In genomic region chr16:84791088-84791487, GRCh38 we compare ENCODE assay signal across 16 cellular contexts. TPM values are rescaled to one million over a fixed set of nuclear protein-coding genes. Genes with fewer than 3 reads are reported as not detected.
DNase-seq lines count a peak whose midpoint lies in the region; ATAC-seq and TF ChIP-seq lines count a peak whose summit lies in the region.
"Had no signal": no experiment of that assay in that cellular context is flagged by ENCODE, and none has a peak within 500 bp of the region (broad histone marks: within the 10 kb centered on the region; RNA-seq: fewer than 3 reads in every experiment).

No MANE protein-coding gene starts in this region.

- H3K27me3 Mint-ChIP-seq in GM23338 (ENCODE audit: insufficient read depth, low read depth, poor library complexity) (peaks cover 5% of the 10 kb centered on the region), endodermal cell (ENCODE audit: insufficient read depth) (no peaks in the 10 kb centered on the region)

- ATAC-seq in GM23338 = no peak
- ATAC-seq: CD8-positive, alpha-beta T cell; SK-N-SH treated with all-trans-retinoic acid at 6 μM for 48 hours had no signal

- H3K9me3 Mint-ChIP-seq in GM23338 (no peaks in the 10 kb centered on the region), endodermal cell (no peaks in the 10 kb centered on the region)
- H3K9me3 Mint-ChIP-seq: CD8-positive, alpha-beta T cell; H9 had no signal

- TF ChIP-seq POLR2A in prostate gland (IDR thresholded peaks at IDR 0.05) = no peak

- H3K4me1 ChIP-seq in GM23338 (ENCODE audit: insufficient read depth) (no peaks in the 10 kb centered on the region), endodermal cell (ENCODE audit: control insufficient read depth, insufficient read depth, low read length) (no peaks in the 10 kb centered on the region), prostate gland (replicated peaks) (peaks cover 3% of the 10 kb centered on the region)

- H3K4me3 ChIP-seq in GM23338 = no peak overlapping the region
- H3K4me3 ChIP-seq in fibroblast of villous mesenchyme (ENCODE audit: low read depth, low read length) = no peak overlapping the region
- H3K4me3 ChIP-seq in skeletal muscle cell (ENCODE audit: low read depth, low read length) = no peak overlapping the region
- H3K4me3 ChIP-seq in endodermal cell (ENCODE audit: low read length) = no peak overlapping the region
- no peak overlapping the region for H3K4me3 ChIP-seq in prostate gland

- DNase-seq in GM23338 (ENCODE audit: low spot score) (no peak), NCI-H524 (lab: John Stamatoyannopoulos, UW) (peak; percentile 89 to 93), fibroblast of villous mesenchyme (ENCODE audit: low read depth) (peak; percentile 85), skeletal muscle cell (ENCODE audit: low read depth) (peak; percentile 57), islet precursor cell (no peak), middle frontal gyrus (ENCODE audit: extremely low spot score, low spot score) (no peak), endodermal cell (no peak), prostate gland (ENCODE audit: low spot score) (no peak)
- DNase-seq: CD8-positive, alpha-beta T cell; H9; MV-4-11; NCI-H1436; NCI-H2081; SHP77 had no signal

- WGBS in endodermal cell (ENCODE audit: insufficient coverage in 1 of 2, insufficient read length in 1 of 2), 2 experiments = 92 to 93% methylated on average over 12 of the region's 12 CpGs
- 90% methylated on average over 12 of the region's 12 CpGs for WGBS in prostate gland

- no peaks in the 10 kb centered on the region for H3K9me3 ChIP-seq in endodermal cell (ENCODE audit: control insufficient read depth, low read length)
- H3K9me3 ChIP-seq in prostate gland = no peaks in the 10 kb centered on the region

- no peak overlapping the region for H2AFZ ChIP-seq in GM23338

- H3K4me1 Mint-ChIP-seq in GM23338 (peaks cover 4% of the 10 kb centered on the region; the same call in 2 of the 3 replicates), endodermal cell (peaks cover 2% of the 10 kb centered on the region)

- no peak overlapping the region for H3K9ac ChIP-seq in endodermal cell (ENCODE audit: extremely low read depth, low read length, poor library complexity, severe bottlenecking)

- no peaks in the 10 kb centered on the region for H4K20me1 ChIP-seq in GM23338 (replicated peaks; ENCODE audit: insufficient read depth)

- no peaks in the 10 kb centered on the region for H3K79me2 ChIP-seq in GM23338 (replicated peaks; ENCODE audit: insufficient read depth)

- H3K27ac Mint-ChIP-seq in GM23338 = 0 out of 2 replicates have a peak overlapping the region, but pooled peaks have one; percentile 17
- no peak overlapping the region for H3K27ac Mint-ChIP-seq in endodermal cell
- H3K27ac Mint-ChIP-seq: CD8-positive, alpha-beta T cell; H9 had no signal

- intact Hi-C loops in prostate gland (cut with DNase I) = no loop called here

- H3K36me3 Mint-ChIP-seq in GM23338 (ENCODE audit: low read depth) = no peaks in the 10 kb centered on the region
- H3K36me3 Mint-ChIP-seq in endodermal cell (ENCODE audit: low read depth) = no peaks in the 10 kb centered on the region

- TF ChIP-seq CTCF in GM23338 (conservative IDR thresholded peaks at IDR 0.05; ENCODE audit: low read depth in 2 of 2) (no peak), fibroblast of villous mesenchyme (IDR thresholded peaks at IDR 0.05; ENCODE audit: insufficient read depth, low read depth, low read length) (no peak), endodermal cell (conservative IDR thresholded peaks at IDR 0.05) (no peak), prostate gland (IDR thresholded peaks at IDR 0.05) (no peak)

- no peaks in the 10 kb centered on the region for H3K36me3 ChIP-seq in GM23338 (ENCODE audit: insufficient read depth)
- H3K36me3 ChIP-seq in endodermal cell (ENCODE audit: control insufficient read depth, insufficient read depth, low read length) = no peaks in the 10 kb centered on the region
- no peaks in the 10 kb centered on the region for H3K36me3 ChIP-seq in prostate gland

- H3K27me3 ChIP-seq in GM23338 (ENCODE audit: insufficient read depth) (no peaks in the 10 kb centered on the region), endodermal cell (ENCODE audit: control insufficient read depth, insufficient read depth, low read length, poor library complexity, severe bottlenecking) (no peaks in the 10 kb centered on the region), prostate gland (replicated peaks; ENCODE audit: insufficient read depth) (no peaks in the 10 kb centered on the region)

- H3K9me2 ChIP-seq in GM23338 (ENCODE audit: insufficient read depth) = no peaks in the 10 kb centered on the region

- H3F3A ChIP-seq in GM23338 (replicated peaks; ENCODE audit: low read depth) = no peaks in the 10 kb centered on the region

- H3K27ac ChIP-seq in GM23338 (ENCODE audit: low read depth) (no peak overlapping the region), endodermal cell (ENCODE audit: low read depth, low read length) (no peak overlapping the region), prostate gland (no peak overlapping the region)

- no peak overlapping the region for H3K4me2 ChIP-seq in GM23338

- H3K4me3 Mint-ChIP-seq in GM23338 (no peak overlapping the region), endodermal cell (no peak overlapping the region)
- H3K4me3 Mint-ChIP-seq: CD8-positive, alpha-beta T cell; H9 had no signal

TF ChIP-seq in GM23338, 12 proteins besides CTCF, POLR2A, EP300 and RAD21 (continues in another document):
- TF ChIP-seq, protein P1, sequence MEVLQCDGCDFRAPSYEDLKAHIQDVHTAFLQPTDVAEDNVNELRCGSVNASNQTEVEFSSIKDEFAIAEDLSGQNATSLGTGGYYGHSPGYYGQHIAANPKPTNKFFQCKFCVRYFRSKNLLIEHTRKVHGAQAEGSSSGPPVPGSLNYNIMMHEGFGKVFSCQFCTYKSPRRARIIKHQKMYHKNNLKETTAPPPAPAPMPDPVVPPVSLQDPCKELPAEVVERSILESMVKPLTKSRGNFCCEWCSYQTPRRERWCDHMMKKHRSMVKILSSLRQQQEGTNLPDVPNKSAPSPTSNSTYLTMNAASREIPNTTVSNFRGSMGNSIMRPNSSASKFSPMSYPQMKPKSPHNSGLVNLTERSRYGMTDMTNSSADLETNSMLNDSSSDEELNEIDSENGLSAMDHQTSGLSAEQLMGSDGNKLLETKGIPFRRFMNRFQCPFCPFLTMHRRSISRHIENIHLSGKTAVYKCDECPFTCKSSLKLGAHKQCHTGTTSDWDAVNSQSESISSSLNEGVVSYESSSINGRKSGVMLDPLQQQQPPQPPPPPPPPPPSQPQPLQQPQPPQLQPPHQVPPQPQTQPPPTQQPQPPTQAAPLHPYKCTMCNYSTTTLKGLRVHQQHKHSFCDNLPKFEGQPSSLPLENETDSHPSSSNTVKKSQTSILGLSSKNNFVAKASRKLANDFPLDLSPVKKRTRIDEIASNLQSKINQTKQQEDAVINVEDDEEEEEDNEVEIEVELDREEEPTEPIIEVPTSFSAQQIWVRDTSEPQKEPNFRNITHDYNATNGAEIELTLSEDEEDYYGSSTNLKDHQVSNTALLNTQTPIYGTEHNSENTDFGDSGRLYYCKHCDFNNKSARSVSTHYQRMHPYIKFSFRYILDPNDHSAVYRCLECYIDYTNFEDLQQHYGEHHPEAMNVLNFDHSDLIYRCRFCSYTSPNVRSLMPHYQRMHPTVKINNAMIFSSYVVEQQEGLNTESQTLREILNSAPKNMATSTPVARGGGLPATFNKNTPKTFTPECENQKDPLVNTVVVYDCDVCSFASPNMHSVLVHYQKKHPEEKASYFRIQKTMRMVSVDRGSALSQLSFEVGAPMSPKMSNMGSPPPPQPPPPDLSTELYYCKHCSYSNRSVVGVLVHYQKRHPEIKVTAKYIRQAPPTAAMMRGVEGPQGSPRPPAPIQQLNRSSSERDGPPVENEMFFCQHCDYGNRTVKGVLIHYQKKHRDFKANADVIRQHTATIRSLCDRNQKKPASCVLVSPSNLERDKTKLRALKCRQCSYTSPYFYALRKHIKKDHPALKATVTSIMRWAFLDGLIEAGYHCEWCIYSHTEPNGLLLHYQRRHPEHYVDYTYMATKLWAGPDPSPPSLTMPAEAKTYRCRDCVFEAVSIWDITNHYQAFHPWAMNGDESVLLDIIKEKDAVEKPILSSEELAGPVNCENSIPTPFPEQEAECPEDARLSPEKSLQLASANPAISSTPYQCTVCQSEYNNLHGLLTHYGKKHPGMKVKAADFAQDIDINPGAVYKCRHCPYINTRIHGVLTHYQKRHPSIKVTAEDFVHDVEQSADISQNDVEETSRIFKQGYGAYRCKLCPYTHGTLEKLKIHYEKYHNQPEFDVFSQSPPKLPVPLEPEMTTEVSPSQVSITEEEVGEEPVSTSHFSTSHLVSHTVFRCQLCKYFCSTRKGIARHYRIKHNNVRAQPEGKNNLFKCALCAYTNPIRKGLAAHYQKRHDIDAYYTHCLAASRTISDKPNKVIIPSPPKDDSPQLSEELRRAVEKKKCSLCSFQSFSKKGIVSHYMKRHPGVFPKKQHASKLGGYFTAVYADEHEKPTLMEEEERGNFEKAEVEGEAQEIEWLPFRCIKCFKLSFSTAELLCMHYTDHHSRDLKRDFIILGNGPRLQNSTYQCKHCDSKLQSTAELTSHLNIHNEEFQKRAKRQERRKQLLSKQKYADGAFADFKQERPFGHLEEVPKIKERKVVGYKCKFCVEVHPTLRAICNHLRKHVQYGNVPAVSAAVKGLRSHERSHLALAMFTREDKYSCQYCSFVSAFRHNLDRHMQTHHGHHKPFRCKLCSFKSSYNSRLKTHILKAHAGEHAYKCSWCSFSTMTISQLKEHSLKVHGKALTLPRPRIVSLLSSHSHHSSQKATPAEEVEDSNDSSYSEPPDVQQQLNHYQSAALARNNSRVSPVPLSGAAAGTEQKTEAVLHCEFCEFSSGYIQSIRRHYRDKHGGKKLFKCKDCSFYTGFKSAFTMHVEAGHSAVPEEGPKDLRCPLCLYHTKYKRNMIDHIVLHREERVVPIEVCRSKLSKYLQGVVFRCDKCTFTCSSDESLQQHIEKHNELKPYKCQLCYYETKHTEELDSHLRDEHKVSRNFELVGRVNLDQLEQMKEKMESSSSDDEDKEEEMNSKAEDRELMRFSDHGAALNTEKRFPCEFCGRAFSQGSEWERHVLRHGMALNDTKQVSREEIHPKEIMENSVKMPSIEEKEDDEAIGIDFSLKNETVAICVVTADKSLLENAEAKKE (CRISPR knock-in tag; IDR thresholded peaks at IDR 0.05) = no peak
- TF ChIP-seq NANOG (IDR thresholded peaks at IDR 0.05; ENCODE audit: borderline replicate concordance) (no peak), EZH2phosphoT487 (IDR thresholded peaks at IDR 0.05; ENCODE audit: unreplicated experiment) (no peak), EZH2 (IDR thresholded peaks at IDR 0.05; ENCODE audit: low read depth, unreplicated experiment) (no peak), JUNB (IDR thresholded peaks at IDR 0.05; ENCODE audit: unreplicated experiment) (no peak), STAT1 (IDR thresholded peaks at IDR 0.05; ENCODE audit: unreplicated experiment) (no peak), CREB1 (CRISPR knock-in tag; IDR thresholded peaks at IDR 0.05; ENCODE audit: low read depth) (no peak), POLR2AphosphoS5 (IDR thresholded peaks at IDR 0.05; ENCODE audit: low read depth) (no peak)

RNA-seq across cellular contexts. Expression of gene CRISPLD2, which starts 28.7 kb away (rescaled TPM):
- total RNA-seq in GM23338 (2014; rRNA removed; shearing (Covaris generic)) = 6.0 and 8.3 TPM in 2 replicates
- 2.1 and 2.6 TPM in 2 replicates for polyA plus RNA-seq in GM23338 (2016; fragmentation: Nextera tagmentation; extraction: Ambion mirVana)
- 44.0 and 87.3 TPM in 2 replicates for total RNA-seq in fibroblast of villous mesenchyme
- total RNA-seq in endodermal cell = 1 to 10 TPM; 5.0 to 9.3 TPM
- polyA plus RNA-seq in endodermal cell (2013, experiment 1 of 2) = 1.6 TPM
- polyA plus RNA-seq in endodermal cell (2013, experiment 2 of 2) = 1.7 TPM
- 100 to 1,000 TPM; 186 to 226 TPM for total RNA-seq in prostate gland
- total RNA-seq: HT1080 had no signal

Comparison
In these comparisons a context has a peak if more than half of its experiments do, and no peak if none do; other contexts are left out.
1. DNase-seq: peak in NCI-H524 (2 of 2), fibroblast of villous mesenchyme (single experiment) and skeletal muscle cell (single experiment); none in GM23338 (single experiment), islet precursor cell (single experiment), middle frontal gyrus (single experiment), endodermal cell (single experiment) and prostate gland (single experiment).